1 cellular context compared by ENCODE assay signal in genomic region chr17:1154704-1155103, GRCh38.
TF ChIP-seq lines count a peak whose summit lies in the region.

No MANE protein-coding gene starts in this region.

TF ChIP-seq in H1, 55 proteins besides CTCF, POLR2A, EP300 and RAD21:
- no peak for TF ChIP-seq KDM4A (IDR thresholded peaks at IDR 0.05; ENCODE audit: low read depth, low read length, severe bottlenecking)
- no peak for TF ChIP-seq EGR1 (IDR thresholded peaks at IDR 0.05; ENCODE audit: borderline replicate concordance, low read depth, low read length)
- no peak for TF ChIP-seq SUZ12 (IDR thresholded peaks at IDR 0.05; ENCODE audit: low read length)
- no peak for TF ChIP-seq BCL11A (IDR thresholded peaks at IDR 0.05; ENCODE audit: low read depth in 2 of 2, low read length in 2 of 2)
TF ChIP-seq in H1: peak in this region for 0.
